ENCODE assay signal across 2 cellular contexts in the genomic region with DNA sequence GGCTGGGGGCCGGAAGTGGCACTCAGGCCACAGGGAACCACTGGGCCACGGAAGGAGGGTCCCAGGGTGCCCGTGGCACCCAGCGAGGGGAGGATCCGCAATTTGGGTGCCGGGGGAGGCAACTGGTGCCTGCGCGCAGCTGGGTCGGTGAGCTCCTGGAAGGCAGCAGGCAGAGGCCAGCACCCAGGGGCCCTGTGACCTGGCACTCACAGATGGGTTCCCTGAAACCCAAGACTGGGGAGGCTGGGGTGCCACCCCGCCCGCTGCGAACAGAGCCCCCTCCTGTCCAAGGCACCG.
TF ChIP-seq lines count a peak whose summit lies in the region.

No MANE protein-coding gene starts in this region.

TF ChIP-seq in HepG2, 621 proteins besides CTCF, POLR2A, EP300 and RAD21:
- 0 out of 2 replicates have a peak, but pooled peaks have one; percentile 2 for TF ChIP-seq ZNF691 (CRISPR knock-in tag; IDR thresholded peaks at IDR 0.05; ENCODE audit: borderline replicate concordance, low read depth)
- TF ChIP-seq, protein P1, sequence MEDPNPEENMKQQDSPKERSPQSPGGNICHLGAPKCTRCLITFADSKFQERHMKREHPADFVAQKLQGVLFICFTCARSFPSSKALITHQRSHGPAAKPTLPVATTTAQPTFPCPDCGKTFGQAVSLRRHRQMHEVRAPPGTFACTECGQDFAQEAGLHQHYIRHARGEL (CRISPR knock-in tag; IDR thresholded peaks at IDR 0.05) = no peak
- TF ChIP-seq ZNF235 (CRISPR knock-in tag; IDR thresholded peaks at IDR 0.05; ENCODE audit: borderline replicate concordance) = 0 out of 2 replicates have a peak, but pooled peaks have one; percentile 16
- TF ChIP-seq ZNF3 (CRISPR knock-in tag; IDR thresholded peaks at IDR 0.05) = no peak
- TF ChIP-seq, protein P2, sequence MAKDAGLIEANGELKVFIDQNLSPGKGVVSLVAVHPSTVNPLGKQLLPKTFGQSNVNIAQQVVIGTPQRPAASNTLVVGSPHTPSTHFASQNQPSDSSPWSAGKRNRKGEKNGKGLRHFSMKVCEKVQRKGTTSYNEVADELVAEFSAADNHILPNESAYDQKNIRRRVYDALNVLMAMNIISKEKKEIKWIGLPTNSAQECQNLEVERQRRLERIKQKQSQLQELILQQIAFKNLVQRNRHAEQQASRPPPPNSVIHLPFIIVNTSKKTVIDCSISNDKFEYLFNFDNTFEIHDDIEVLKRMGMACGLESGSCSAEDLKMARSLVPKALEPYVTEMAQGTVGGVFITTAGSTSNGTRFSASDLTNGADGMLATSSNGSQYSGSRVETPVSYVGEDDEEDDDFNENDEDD (CRISPR knock-in tag; IDR thresholded peaks at IDR 0.05; ENCODE audit: borderline replicate concordance) = no peak
- TF ChIP-seq POLR2G (IDR thresholded peaks at IDR 0.05; ENCODE audit: low read depth, low read length) = 0 out of 2 replicates have a peak, but pooled peaks have one; percentile 33
- TF ChIP-seq HINFP (CRISPR knock-in tag; IDR thresholded peaks at IDR 0.05; ENCODE audit: low read depth) = no peak
- no peak for TF ChIP-seq ZNF101 (CRISPR knock-in tag; IDR thresholded peaks at IDR 0.05; ENCODE audit: borderline replicate concordance, low read depth)

TF ChIP-seq in WTC11, 78 proteins besides CTCF, POLR2A, EP300 and RAD21:
- TF ChIP-seq, protein P3, sequence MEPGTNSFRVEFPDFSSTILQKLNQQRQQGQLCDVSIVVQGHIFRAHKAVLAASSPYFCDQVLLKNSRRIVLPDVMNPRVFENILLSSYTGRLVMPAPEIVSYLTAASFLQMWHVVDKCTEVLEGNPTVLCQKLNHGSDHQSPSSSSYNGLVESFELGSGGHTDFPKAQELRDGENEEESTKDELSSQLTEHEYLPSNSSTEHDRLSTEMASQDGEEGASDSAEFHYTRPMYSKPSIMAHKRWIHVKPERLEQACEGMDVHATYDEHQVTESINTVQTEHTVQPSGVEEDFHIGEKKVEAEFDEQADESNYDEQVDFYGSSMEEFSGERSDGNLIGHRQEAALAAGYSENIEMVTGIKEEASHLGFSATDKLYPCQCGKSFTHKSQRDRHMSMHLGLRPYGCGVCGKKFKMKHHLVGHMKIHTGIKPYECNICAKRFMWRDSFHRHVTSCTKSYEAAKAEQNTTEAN (CRISPR knock-in tag; IDR thresholded peaks at IDR 0.05) = no peak
- TF ChIP-seq SMAD4 (CRISPR knock-in tag; IDR thresholded peaks at IDR 0.05) (no peak), RORB (CRISPR knock-in tag; IDR thresholded peaks at IDR 0.05) (no peak), MYBL2 (CRISPR knock-in tag; IDR thresholded peaks at IDR 0.05) (no peak), ZNF232 (CRISPR knock-in tag; IDR thresholded peaks at IDR 0.05) (no peak), HMGA2 (CRISPR knock-in tag; IDR thresholded peaks at IDR 0.05) (no peak), GTF2I (CRISPR knock-in tag; conservative IDR thresholded peaks at IDR 0.05) (no peak), ATF6 (CRISPR knock-in tag; IDR thresholded peaks at IDR 0.05) (no peak), ZNF416 (CRISPR knock-in tag; IDR thresholded peaks at IDR 0.05) (no peak), NR2C2 (CRISPR knock-in tag; IDR thresholded peaks at IDR 0.05) (no peak), MXD4 (CRISPR knock-in tag; IDR thresholded peaks at IDR 0.05; ENCODE audit: borderline replicate concordance) (no peak), ZNF219 (CRISPR knock-in tag; IDR thresholded peaks at IDR 0.05; ENCODE audit: borderline replicate concordance) (no peak), FOXK1 (CRISPR knock-in tag; IDR thresholded peaks at IDR 0.05) (no peak), ELF4 (CRISPR knock-in tag; IDR thresholded peaks at IDR 0.05; ENCODE audit: low read depth) (no peak)
- TF ChIP-seq, protein P4, sequence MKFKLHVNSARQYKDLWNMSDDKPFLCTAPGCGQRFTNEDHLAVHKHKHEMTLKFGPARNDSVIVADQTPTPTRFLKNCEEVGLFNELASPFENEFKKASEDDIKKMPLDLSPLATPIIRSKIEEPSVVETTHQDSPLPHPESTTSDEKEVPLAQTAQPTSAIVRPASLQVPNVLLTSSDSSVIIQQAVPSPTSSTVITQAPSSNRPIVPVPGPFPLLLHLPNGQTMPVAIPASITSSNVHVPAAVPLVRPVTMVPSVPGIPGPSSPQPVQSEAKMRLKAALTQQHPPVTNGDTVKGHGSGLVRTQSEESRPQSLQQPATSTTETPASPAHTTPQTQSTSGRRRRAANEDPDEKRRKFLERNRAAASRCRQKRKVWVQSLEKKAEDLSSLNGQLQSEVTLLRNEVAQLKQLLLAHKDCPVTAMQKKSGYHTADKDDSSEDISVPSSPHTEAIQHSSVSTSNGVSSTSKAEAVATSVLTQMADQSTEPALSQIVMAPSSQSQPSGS (CRISPR knock-in tag; IDR thresholded peaks at IDR 0.05; ENCODE audit: borderline replicate concordance, low read depth) = no peak
- TF ChIP-seq, protein P5, sequence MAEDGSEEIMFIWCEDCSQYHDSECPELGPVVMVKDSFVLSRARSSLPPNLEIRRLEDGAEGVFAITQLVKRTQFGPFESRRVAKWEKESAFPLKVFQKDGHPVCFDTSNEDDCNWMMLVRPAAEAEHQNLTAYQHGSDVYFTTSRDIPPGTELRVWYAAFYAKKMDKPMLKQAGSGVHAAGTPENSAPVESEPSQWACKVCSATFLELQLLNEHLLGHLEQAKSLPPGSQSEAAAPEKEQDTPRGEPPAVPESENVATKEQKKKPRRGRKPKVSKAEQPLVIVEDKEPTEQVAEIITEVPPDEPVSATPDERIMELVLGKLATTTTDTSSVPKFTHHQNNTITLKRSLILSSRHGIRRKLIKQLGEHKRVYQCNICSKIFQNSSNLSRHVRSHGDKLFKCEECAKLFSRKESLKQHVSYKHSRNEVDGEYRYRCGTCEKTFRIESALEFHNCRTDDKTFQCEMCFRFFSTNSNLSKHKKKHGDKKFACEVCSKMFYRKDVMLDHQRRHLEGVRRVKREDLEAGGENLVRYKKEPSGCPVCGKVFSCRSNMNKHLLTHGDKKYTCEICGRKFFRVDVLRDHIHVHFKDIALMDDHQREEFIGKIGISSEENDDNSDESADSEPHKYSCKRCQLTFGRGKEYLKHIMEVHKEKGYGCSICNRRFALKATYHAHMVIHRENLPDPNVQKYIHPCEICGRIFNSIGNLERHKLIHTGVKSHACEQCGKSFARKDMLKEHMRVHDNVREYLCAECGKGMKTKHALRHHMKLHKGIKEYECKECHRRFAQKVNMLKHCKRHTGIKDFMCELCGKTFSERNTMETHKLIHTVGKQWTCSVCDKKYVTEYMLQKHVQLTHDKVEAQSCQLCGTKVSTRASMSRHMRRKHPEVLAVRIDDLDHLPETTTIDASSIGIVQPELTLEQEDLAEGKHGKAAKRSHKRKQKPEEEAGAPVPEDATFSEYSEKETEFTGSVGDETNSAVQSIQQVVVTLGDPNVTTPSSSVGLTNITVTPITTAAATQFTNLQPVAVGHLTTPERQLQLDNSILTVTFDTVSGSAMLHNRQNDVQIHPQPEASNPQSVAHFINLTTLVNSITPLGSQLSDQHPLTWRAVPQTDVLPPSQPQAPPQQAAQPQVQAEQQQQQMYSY (CRISPR knock-in tag; IDR thresholded peaks at IDR 0.05) = no peak
- TF ChIP-seq, protein P6, sequence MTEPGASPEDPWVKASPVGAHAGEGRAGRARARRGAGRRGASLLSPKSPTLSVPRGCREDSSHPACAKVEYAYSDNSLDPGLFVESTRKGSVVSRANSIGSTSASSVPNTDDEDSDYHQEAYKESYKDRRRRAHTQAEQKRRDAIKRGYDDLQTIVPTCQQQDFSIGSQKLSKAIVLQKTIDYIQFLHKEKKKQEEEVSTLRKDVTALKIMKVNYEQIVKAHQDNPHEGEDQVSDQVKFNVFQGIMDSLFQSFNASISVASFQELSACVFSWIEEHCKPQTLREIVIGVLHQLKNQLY (CRISPR knock-in tag; IDR thresholded peaks at IDR 0.05) = no peak
